Comparison of ENCODE assay signal across 12 cellular contexts in genomic region chr17:3894188-3894587, GRCh38. TPM values are rescaled to one million over a fixed set of nuclear protein-coding genes. Genes with fewer than 3 reads are reported as not detected.
DNase-seq lines count a peak whose midpoint lies in the region; ATAC-seq and TF ChIP-seq lines count a peak whose summit lies in the region.
"Had no signal": no experiment of that assay in that cellular context is flagged by ENCODE, and none has a peak within 500 bp of the region (broad histone marks: within the 10 kb centered on the region; RNA-seq: fewer than 3 reads in every experiment).

No MANE protein-coding gene starts in this region.

- intact Hi-C loops in left ventricle myocardium inferior (cut with micrococcal nuclease) (no loop called here), cardiac septum (cut with DNase I) (no loop called here), body of pancreas (cut with DNase I) (no loop called here), upper lobe of right lung (cut with DNase I) (no loop called here)

- H3K27ac ChIP-seq in left ventricle myocardium inferior (replicated peaks) (peak overlapping the region; percentile 90), body of pancreas (peak overlapping the region; percentile 68 to 80 (median 77)), muscle layer of duodenum (ENCODE audit: low read length) (peak overlapping the region; percentile 50), upper lobe of right lung (peak overlapping the region; percentile 82)

- H3K4me1 ChIP-seq in left ventricle myocardium inferior: peaks cover 69% of the 10 kb centered on the region
- H3K4me1 ChIP-seq in body of pancreas: peaks cover 67% of the 10 kb centered on the region
- peaks cover 28 to 44% of the 10 kb centered on the region in 2 donors for H3K4me1 ChIP-seq in muscle layer of duodenum (ENCODE audit: control insufficient read depth in 1 of 2, insufficient read depth in 2 of 2, low read length in 2 of 2)
- H3K4me1 ChIP-seq in upper lobe of right lung: peaks cover 54% of the 10 kb centered on the region

- ATAC-seq in body of pancreas: no peak
- ATAC-seq in upper lobe of right lung: no peak
- ATAC-seq in GM19035 (IDR thresholded peaks at IDR 0.05; ENCODE audit: unreplicated experiment): no peak
- no peak for ATAC-seq in GM19455 (IDR thresholded peaks at IDR 0.05; ENCODE audit: unreplicated experiment)
- ATAC-seq: activated naive CD4-positive, alpha-beta T cell treated with anti-CD3 and anti-CD28 coated beads, Interleukin-2, amount 50 U/mL, for 72 hours had no signal

- WGBS in body of pancreas, 2 donors: 57 to 67% methylated on average over 4 to 5 of the region's 5 CpGs

- TF ChIP-seq CTCF in left ventricle myocardium inferior (IDR thresholded peaks at IDR 0.05; ENCODE audit: borderline replicate concordance): no peak
- no peak for TF ChIP-seq CTCF in body of pancreas (IDR thresholded peaks at IDR 0.05)
- no peak for TF ChIP-seq CTCF in upper lobe of right lung (IDR thresholded peaks at IDR 0.05)

- H3K36me3 ChIP-seq in left ventricle myocardium inferior (no peaks in the 10 kb centered on the region), body of pancreas (replicated peaks in 1 of 2; ENCODE audit: insufficient read depth in 1 of 2, low read depth in 2 of 2) (no peaks in the 10 kb centered on the region), muscle layer of duodenum (ENCODE audit: control insufficient read depth in 1 of 2, insufficient read depth in 2 of 2, low read length in 2 of 2) (no peaks in the 10 kb centered on the region), upper lobe of right lung (no peaks in the 10 kb centered on the region)

- H3K27me3 ChIP-seq in left ventricle myocardium inferior (ENCODE audit: low read depth): no peaks in the 10 kb centered on the region
- no peaks in the 10 kb centered on the region for H3K27me3 ChIP-seq in body of pancreas
- H3K27me3 ChIP-seq in muscle layer of duodenum (ENCODE audit: low read depth, low read length): no peaks in the 10 kb centered on the region
- no peaks in the 10 kb centered on the region for H3K27me3 ChIP-seq in upper lobe of right lung

- H3K4me3 ChIP-seq in left ventricle myocardium inferior: peak overlapping the region; percentile 9
- no peak overlapping the region for H3K4me3 ChIP-seq in body of pancreas
- no peak overlapping the region for H3K4me3 ChIP-seq in muscle layer of duodenum (ENCODE audit: low read depth in 1 of 2, low read length in 2 of 2)
- H3K4me3 ChIP-seq in upper lobe of right lung: no peak overlapping the region

- no peaks in the 10 kb centered on the region for H3K9me3 ChIP-seq in left ventricle myocardium inferior (replicated peaks)
- H3K9me3 ChIP-seq in body of pancreas: no peaks in the 10 kb centered on the region
- no peaks in the 10 kb centered on the region for H3K9me3 ChIP-seq in muscle layer of duodenum (ENCODE audit: control insufficient read depth in 1 of 2, low read length in 2 of 2)
- H3K9me3 ChIP-seq in upper lobe of right lung: no peaks in the 10 kb centered on the region
- H3K9me3 ChIP-seq: BLaER1 had no signal

- no peak for TF ChIP-seq POLR2A in body of pancreas (IDR thresholded peaks at IDR 0.05)

- DNase-seq in left ventricle myocardium inferior (no peak), cardiac septum (ENCODE audit: low spot score) (no peak), body of pancreas (peak in 1 of 4 donors; percentile 36), upper lobe of right lung (no peak), inferior parietal cortex (ENCODE audit: extremely low spot score) (no peak)
- DNase-seq: NCI-H526 treated with DMSO at 0.1 percent for 48 hours, T-helper 9 cell had no signal

RNA-seq across cellular contexts. Expression of gene CAMKK1, which starts 1.3 kb away (rescaled TPM):
- total RNA-seq in left ventricle myocardium inferior (5.5 TPM), cardiac septum (5.2 TPM), body of pancreas (1 to 10 TPM; 9.2 to 9.3 TPM), upper lobe of right lung (10.1 TPM)

RNA-seq across cellular contexts. Expression of gene P2RX1, which starts 22.1 kb away (rescaled TPM):
- total RNA-seq in left ventricle myocardium inferior (0.55 TPM), cardiac septum (5.1 TPM), body of pancreas (10 to 100 TPM; 39.2 to 45.4 TPM), upper lobe of right lung (6.8 TPM)

RNA-seq across cellular contexts. Expression of gene NCBP3, which starts 48.1 kb away (rescaled TPM):
- total RNA-seq in left ventricle myocardium inferior (18.2 TPM), cardiac septum (32.8 TPM), body of pancreas (10 to 100 TPM; 23.4 to 34.2 TPM), upper lobe of right lung (34.9 TPM)
